In the genomic region with DNA sequence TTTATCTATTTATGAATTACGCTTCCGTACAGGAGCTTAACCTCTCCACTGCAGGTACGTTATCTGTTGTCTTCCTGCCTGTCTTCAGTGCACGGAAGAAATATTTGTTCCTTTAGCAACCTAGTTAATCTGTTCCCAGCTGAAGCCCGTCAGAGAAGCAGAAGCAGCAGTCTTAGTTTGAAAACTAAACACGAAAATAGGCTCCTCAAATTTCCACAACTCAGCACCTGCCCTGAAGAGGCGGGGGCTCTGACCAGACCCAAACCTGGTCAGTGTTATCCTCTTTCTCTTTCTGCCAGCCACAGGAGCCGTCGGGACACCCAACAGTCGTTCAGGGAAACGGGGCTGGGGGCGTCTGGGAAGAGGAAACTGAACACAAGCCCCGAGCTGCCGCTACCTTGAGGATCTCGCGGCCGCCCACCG, we compare ENCODE assay signal across 8 cellular contexts. TPM values are rescaled to one million over a fixed set of nuclear protein-coding genes. Genes with fewer than 3 reads are reported as not detected.
DNase-seq lines count a peak whose midpoint lies in the region; ATAC-seq, FAIRE-seq and TF ChIP-seq lines count a peak whose summit lies in the region.

No MANE protein-coding gene starts in this region.

- H3K27me3 ChIP-seq in CD8-positive, alpha-beta T cell (ENCODE audit: insufficient read depth, low read length), result no peaks in the 10 kb centered on the region
- H3K27me3 ChIP-seq in keratinocyte (ENCODE audit: control insufficient read depth, extremely low read depth, insufficient read depth, low read length) (no peaks in the 10 kb centered on the region), suprapubic skin (no peaks in the 10 kb centered on the region)

- no peaks in the 10 kb centered on the region for H3K27me3 Mint-ChIP-seq in CD8-positive, alpha-beta T cell (ENCODE audit: low read depth)
- no peaks in the 10 kb centered on the region for H3K27me3 Mint-ChIP-seq in activated T-helper 2 cell treated with anti-CD3 and anti-CD28 coated beads, Interferon-gamma antibody, Interleukin-2, Interleukin-4, amounts not matched to agents 10 μg/mL and 5 μg/mL and 100 μg/mL, durations not matched to agents 14 hours and 24 hours and 36 hours (ENCODE audit: low read depth)

- peak overlapping the region; percentile 99 for H3K27ac Mint-ChIP-seq in CD8-positive, alpha-beta T cell
- H3K27ac Mint-ChIP-seq in activated T-helper 2 cell treated with anti-CD3 and anti-CD28 coated beads, Interferon-gamma antibody, Interleukin-2, Interleukin-4, amounts not matched to agents 10 μg/mL and 5 μg/mL and 100 μg/mL, durations not matched to agents 14 hours and 24 hours and 36 hours, result peak overlapping the region; percentile 99

- no peak for ATAC-seq in CD8-positive, alpha-beta T cell
- ATAC-seq in GM19467 (IDR thresholded peaks at IDR 0.05; ENCODE audit: unreplicated experiment) (peak; percentile 1), HG03558 (IDR thresholded peaks at IDR 0.05; ENCODE audit: extremely low read depth, unreplicated experiment) (peak; percentile 0)

- dilution Hi-C loops in keratinocyte (cut with MboI; ENCODE audit: extremely low pct_ligation_motif_present, low sequenced_read_pairs), result no loop called here

- no peak for TF ChIP-seq POLR2A in suprapubic skin (IDR thresholded peaks at IDR 0.05)

- no peak for TF ChIP-seq CTCF in CD8-positive, alpha-beta T cell (IDR thresholded peaks at IDR 0.05)
- TF ChIP-seq CTCF in keratinocyte (optimal IDR thresholded peaks at IDR 0.05 in 1 of 3, IDR thresholded peaks at IDR 0.05 in 1 of 3, conservative IDR thresholded peaks at IDR 0.05 in 1 of 3; ENCODE audit: extremely low read depth in 1 of 3, insufficient read depth in 2 of 3, low read length in 3 of 3) (no peak), suprapubic skin (IDR thresholded peaks at IDR 0.05) (no peak)

- H3K4me3 Mint-ChIP-seq in CD8-positive, alpha-beta T cell, result peak overlapping the region; percentile 97
- peak overlapping the region; percentile 95 for H3K4me3 Mint-ChIP-seq in activated T-helper 2 cell treated with anti-CD3 and anti-CD28 coated beads, Interferon-gamma antibody, Interleukin-2, Interleukin-4, amounts not matched to agents 10 μg/mL and 5 μg/mL and 100 μg/mL, durations not matched to agents 14 hours and 24 hours and 36 hours (ENCODE audit: low read depth)

- WGBS in suprapubic skin, result under 1% methylated on average over 18 of the region's 18 CpGs

- peak overlapping the region; percentile 93 for H3K9ac ChIP-seq in keratinocyte (ENCODE audit: control insufficient read depth, extremely low read depth, insufficient read depth, low read length)

- H2AFZ ChIP-seq in keratinocyte (ENCODE audit: control insufficient read depth, low read length), result peak overlapping the region; percentile 94

- POLR2A ChIA-PET in CD8-positive, alpha-beta T cell (lab: Charles Lee), result interaction anchor here (1.2 to 8.7 kb wide), 7 partner anchors 9 to 50 kb away, joined by 3 to 107 read pairs (median 16); a partner anchor contains a TSS

- H4K20me1 ChIP-seq in keratinocyte (ENCODE audit: control insufficient read depth, extremely low read depth, insufficient read depth, low read length), result no peaks in the 10 kb centered on the region

- H3K27ac ChIP-seq in CD8-positive, alpha-beta T cell (ENCODE audit: low read depth, low read length), result peak overlapping the region; percentile 90
- peak overlapping the region; percentile 98 for H3K27ac ChIP-seq in keratinocyte (ENCODE audit: control insufficient read depth, insufficient read depth, low read length)
- H3K27ac ChIP-seq in suprapubic skin, result peak overlapping the region; percentile 98

- peak overlapping the region; percentile 77 for H3K4me3 ChIP-seq in CD8-positive, alpha-beta T cell (ENCODE audit: low read depth, low read length)
- H3K4me3 ChIP-seq in keratinocyte (ENCODE audit: control insufficient read depth in 2 of 3, extremely low read depth in 1 of 3, insufficient read depth in 2 of 3, low read depth in 1 of 3, low read length in 3 of 3) (peak overlapping the region; percentile 68 to 82 (median 70)), suprapubic skin (peak overlapping the region; percentile 71)

- peaks cover 30% of the 10 kb centered on the region for H3K36me3 Mint-ChIP-seq in CD8-positive, alpha-beta T cell
- H3K36me3 Mint-ChIP-seq in activated T-helper 2 cell treated with anti-CD3 and anti-CD28 coated beads, Interferon-gamma antibody, Interleukin-2, Interleukin-4, amounts not matched to agents 10 μg/mL and 5 μg/mL and 100 μg/mL, durations not matched to agents 14 hours and 24 hours and 36 hours (ENCODE audit: low read depth), result peaks cover 44% of the 10 kb centered on the region

- peaks cover 38% of the 10 kb centered on the region for H3K79me2 ChIP-seq in keratinocyte (ENCODE audit: control insufficient read depth, insufficient read depth, low read length)

- H3K9me3 Mint-ChIP-seq in CD8-positive, alpha-beta T cell, result no peaks in the 10 kb centered on the region
- no peaks in the 10 kb centered on the region for H3K9me3 Mint-ChIP-seq in activated T-helper 2 cell treated with anti-CD3 and anti-CD28 coated beads, Interferon-gamma antibody, Interleukin-2, Interleukin-4, amounts not matched to agents 10 μg/mL and 5 μg/mL and 100 μg/mL, durations not matched to agents 14 hours and 24 hours and 36 hours

- H3K4me2 ChIP-seq in keratinocyte (ENCODE audit: control insufficient read depth, extremely low read depth, insufficient read depth, low read depth, low read length), result peak overlapping the region; percentile 79

- H3K4me1 ChIP-seq in CD8-positive, alpha-beta T cell (ENCODE audit: insufficient read depth, low read length), result peaks cover 38% of the 10 kb centered on the region
- H3K4me1 ChIP-seq in keratinocyte (ENCODE audit: control insufficient read depth, extremely low read depth, insufficient read depth, low read length) (peaks cover 5% of the 10 kb centered on the region), suprapubic skin (peaks cover 36% of the 10 kb centered on the region)

- intact Hi-C loops in CD8-positive, alpha-beta T cell (cut with DNase I, micrococcal nuclease), result loop anchor here in 1 of 2 experiments (1.0 kb wide), 1 partner anchor 21 kb away; no protein-coding TSS in a partner anchor
- intact Hi-C loops in activated T-helper 2 cell treated with anti-CD3 and anti-CD28 coated beads, Interferon-gamma antibody, Interleukin-2, Interleukin-4, amounts not matched to agents 10 μg/mL and 5 μg/mL and 100 μg/mL, durations not matched to agents 14 hours and 24 hours and 36 hours (cut with micrococcal nuclease), result no loop called here

- H3K36me3 ChIP-seq in CD8-positive, alpha-beta T cell (ENCODE audit: insufficient read depth, low read length), result no peaks in the 10 kb centered on the region
- no peaks in the 10 kb centered on the region for H3K36me3 ChIP-seq in keratinocyte (ENCODE audit: control insufficient read depth in 2 of 2, extremely low read depth in 1 of 2, insufficient read depth in 2 of 2, low read length in 2 of 2)
- H3K36me3 ChIP-seq in suprapubic skin, result peaks cover 12% of the 10 kb centered on the region

- TF ChIP-seq EP300 in suprapubic skin (IDR thresholded peaks at IDR 0.05), result no peak

- no peaks in the 10 kb centered on the region for H3K9me3 ChIP-seq in CD8-positive, alpha-beta T cell (ENCODE audit: low read length)
- H3K9me3 ChIP-seq in keratinocyte (ENCODE audit: control insufficient read depth, low read depth, low read length), result no peaks in the 10 kb centered on the region
- no peaks in the 10 kb centered on the region for H3K9me3 ChIP-seq in suprapubic skin

- CTCF ChIA-PET in CD8-positive, alpha-beta T cell (lab: Charles Lee), result interaction anchor here (1.1 to 3.7 kb wide), 3 partner anchors 19 to 47 kb away, joined by 3 to 20 read pairs (median 4); no protein-coding TSS in a partner anchor

- DNase-seq in CD8-positive, alpha-beta T cell, result no peak
- DNase-seq in activated T-helper 2 cell treated with anti-CD3 and anti-CD28 coated beads, Interferon-gamma antibody, Interleukin-2, Interleukin-4, amounts not matched to agents 10 μg/mL and 5 μg/mL and 100 μg/mL, durations not matched to agents 14 hours and 24 hours and 36 hours (ENCODE audit: low spot score), result no peak
- DNase-seq in keratinocyte (ENCODE audit: low read depth, low spot score) (no peak), suprapubic skin (ENCODE audit: low spot score in 2 of 2) (no peak), HK-2 (ENCODE audit: unreplicated experiment) (no peak), NAMALWA (ENCODE audit: low spot score) (no peak)

- H3K9me1 ChIP-seq in keratinocyte (ENCODE audit: control insufficient read depth, extremely low read depth, insufficient read depth, low read length), result no peaks in the 10 kb centered on the region

- H3K4me1 Mint-ChIP-seq in CD8-positive, alpha-beta T cell (ENCODE audit: low read depth), result peaks cover 49% of the 10 kb centered on the region
- H3K4me1 Mint-ChIP-seq in activated T-helper 2 cell treated with anti-CD3 and anti-CD28 coated beads, Interferon-gamma antibody, Interleukin-2, Interleukin-4, amounts not matched to agents 10 μg/mL and 5 μg/mL and 100 μg/mL, durations not matched to agents 14 hours and 24 hours and 36 hours (ENCODE audit: low read depth), result peaks cover 46% of the 10 kb centered on the region

- no peak for FAIRE-seq in keratinocyte (lab: Jason Lieb, UNC)

RNA-seq across cellular contexts. Expression of a gene that starts 0.4 kb away (rescaled TPM):
- total RNA-seq in CD8-positive, alpha-beta T cell, result 10 to 100 TPM; 16.5 to 17.7 TPM
- 39.6 and 48.0 TPM in 2 replicates for total RNA-seq in activated T-helper 2 cell treated with anti-CD3 and anti-CD28 coated beads, Interferon-gamma antibody, Interleukin-2, Interleukin-4, amounts not matched to agents 10 μg/mL and 5 μg/mL and 100 μg/mL, durations not matched to agents 14 hours and 24 hours and 36 hours
- polyA plus RNA-seq in keratinocyte, result 5.5 to 15.9 TPM (median 9.4 TPM) in 3 replicates
- polyA plus RNA-seq in keratinocyte (2011; ENCODE audit: low read depth), result 32.6 TPM
- polyA plus RNA-seq in keratinocyte (2011; cell fraction: cytosol; rRNA removed), result 4.8 and 6.1 TPM in 2 replicates
- polyA plus RNA-seq in keratinocyte (2011; cell fraction: nucleus; rRNA removed), result 7.2 and 9.1 TPM in 2 replicates
- polyA plus RNA-seq in keratinocyte (2012; ENCODE audit: low replicate concordance), result 13.4 and 16.4 TPM in 2 replicates
- polyA minus RNA-seq in keratinocyte, result 0.59 to 2.0 TPM (median 0.89 TPM) in 3 replicates
- 4.0 TPM for polyA minus RNA-seq in keratinocyte (2011; cell fraction: cytosol; rRNA and poly(A)+ RNA removed)
- 0.63 and 2.3 TPM in 2 replicates for polyA minus RNA-seq in keratinocyte (2011; cell fraction: nucleus; rRNA and poly(A)+ RNA removed)
- total RNA-seq in suprapubic skin, result 10 to 100 TPM in 1 of 4 donors, 1 to 10 TPM in 3; 4.4 to 19.0 (median 6.1) TPM

RNA-seq across cellular contexts. Expression of a gene that starts 1.0 kb away (rescaled TPM):
- under 1 TPM; 0.67 to 0.76 TPM for total RNA-seq in CD8-positive, alpha-beta T cell
- 39.3 and 40.3 TPM in 2 replicates for total RNA-seq in activated T-helper 2 cell treated with anti-CD3 and anti-CD28 coated beads, Interferon-gamma antibody, Interleukin-2, Interleukin-4, amounts not matched to agents 10 μg/mL and 5 μg/mL and 100 μg/mL, durations not matched to agents 14 hours and 24 hours and 36 hours
- 1.5 to 16.2 TPM (median 7.7 TPM) in 3 replicates for polyA plus RNA-seq in keratinocyte
- polyA plus RNA-seq in keratinocyte (2011; ENCODE audit: low read depth), result 1.3 TPM
- polyA plus RNA-seq in keratinocyte (2011; cell fraction: cytosol; rRNA removed), result 2.4 and 3.7 TPM in 2 replicates
- 1.1 and 2.8 TPM in 2 replicates for polyA plus RNA-seq in keratinocyte (2011; cell fraction: nucleus; rRNA removed)
- polyA plus RNA-seq in keratinocyte (2012; ENCODE audit: low replicate concordance), result 0.27 and 10.7 TPM in 2 replicates
- 0.59 to 5.1 TPM in 2 of 3 replicates, not detected in the other for polyA minus RNA-seq in keratinocyte
- not detected for polyA minus RNA-seq in keratinocyte (2011; cell fraction: cytosol; rRNA and poly(A)+ RNA removed)
- polyA minus RNA-seq in keratinocyte (2011; cell fraction: nucleus; rRNA and poly(A)+ RNA removed), result 1.6 and 1.7 TPM in 2 replicates
- total RNA-seq in suprapubic skin, result 1 to 10 TPM; 2.2 to 7.9 (median 3.7) TPM

RNA-seq across cellular contexts. Expression of a gene that starts 22.1 kb away (rescaled TPM):
- total RNA-seq in CD8-positive, alpha-beta T cell, result 100 to 1,000 TPM; 114 to 126 TPM
- total RNA-seq in activated T-helper 2 cell treated with anti-CD3 and anti-CD28 coated beads, Interferon-gamma antibody, Interleukin-2, Interleukin-4, amounts not matched to agents 10 μg/mL and 5 μg/mL and 100 μg/mL, durations not matched to agents 14 hours and 24 hours and 36 hours, result 87.8 and 89.4 TPM in 2 replicates
- polyA plus RNA-seq in keratinocyte, result 50.9 to 96.7 TPM (median 51.9 TPM) in 3 replicates
- 114 TPM for polyA plus RNA-seq in keratinocyte (2011; ENCODE audit: low read depth)
- 56.9 and 118 TPM in 2 replicates for polyA plus RNA-seq in keratinocyte (2011; cell fraction: cytosol; rRNA removed)
- 60.4 and 78.9 TPM in 2 replicates for polyA plus RNA-seq in keratinocyte (2011; cell fraction: nucleus; rRNA removed)
- polyA plus RNA-seq in keratinocyte (2012; ENCODE audit: low replicate concordance), result 58.6 and 87.3 TPM in 2 replicates
- 32.1 to 108 TPM (median 41.7 TPM) in 3 replicates for polyA minus RNA-seq in keratinocyte
- polyA minus RNA-seq in keratinocyte (2011; cell fraction: cytosol; rRNA and poly(A)+ RNA removed), result 57.0 TPM
- polyA minus RNA-seq in keratinocyte (2011; cell fraction: nucleus; rRNA and poly(A)+ RNA removed), result 15.4 and 35.4 TPM in 2 replicates
- total RNA-seq in suprapubic skin, result 10 to 100 TPM; 76.8 to 85.9 (median 83.6) TPM

RNA-seq across cellular contexts. Expression of a gene that starts 45.9 kb away (rescaled TPM):
- 10 to 100 TPM; 25.1 to 31.4 TPM for total RNA-seq in CD8-positive, alpha-beta T cell
- 93.2 and 98.9 TPM in 2 replicates for total RNA-seq in activated T-helper 2 cell treated with anti-CD3 and anti-CD28 coated beads, Interferon-gamma antibody, Interleukin-2, Interleukin-4, amounts not matched to agents 10 μg/mL and 5 μg/mL and 100 μg/mL, durations not matched to agents 14 hours and 24 hours and 36 hours
- polyA plus RNA-seq in keratinocyte, result 32.8 to 68.5 TPM (median 50.5 TPM) in 3 replicates
- 41.4 TPM for polyA plus RNA-seq in keratinocyte (2011; ENCODE audit: low read depth)
- polyA plus RNA-seq in keratinocyte (2011; cell fraction: cytosol; rRNA removed), result 25.1 and 42.0 TPM in 2 replicates
- 18.8 and 30.3 TPM in 2 replicates for polyA plus RNA-seq in keratinocyte (2011; cell fraction: nucleus; rRNA removed)
- 39.1 and 45.3 TPM in 2 replicates for polyA plus RNA-seq in keratinocyte (2012; ENCODE audit: low replicate concordance)
- 15.7 to 29.0 TPM (median 19.8 TPM) in 3 replicates for polyA minus RNA-seq in keratinocyte
- 23.2 TPM for polyA minus RNA-seq in keratinocyte (2011; cell fraction: cytosol; rRNA and poly(A)+ RNA removed)
- polyA minus RNA-seq in keratinocyte (2011; cell fraction: nucleus; rRNA and poly(A)+ RNA removed), result 8.4 and 16.1 TPM in 2 replicates
- 10 to 100 TPM; 30.1 to 42.6 (median 33.9) TPM for total RNA-seq in suprapubic skin
